ENCODE assay signal across 1 cellular context in the genomic region with DNA sequence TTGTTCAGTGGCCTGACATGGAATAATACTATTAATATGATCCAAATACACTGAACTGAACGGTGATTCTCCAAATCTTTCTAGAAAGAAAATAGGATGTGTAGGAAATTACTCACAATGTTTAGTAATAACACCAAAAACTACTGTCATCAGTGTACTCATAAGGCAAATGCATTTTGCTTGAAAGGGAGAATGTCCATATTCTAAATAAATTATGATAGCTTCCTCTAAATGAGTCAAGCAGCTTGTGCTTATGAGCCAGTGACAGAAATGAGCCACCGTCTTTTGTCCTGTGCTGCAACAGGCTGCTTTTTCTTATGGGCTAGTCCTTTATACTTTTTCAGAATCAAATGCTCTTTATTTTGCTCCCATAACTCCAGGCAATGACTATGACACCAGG.
TF ChIP-seq lines count a peak whose summit lies in the region.

No MANE protein-coding gene starts in this region.

TF ChIP-seq in GM12878, 131 proteins besides CTCF, POLR2A, EP300 and RAD21 (continued from another document):
- TF ChIP-seq, protein P1, sequence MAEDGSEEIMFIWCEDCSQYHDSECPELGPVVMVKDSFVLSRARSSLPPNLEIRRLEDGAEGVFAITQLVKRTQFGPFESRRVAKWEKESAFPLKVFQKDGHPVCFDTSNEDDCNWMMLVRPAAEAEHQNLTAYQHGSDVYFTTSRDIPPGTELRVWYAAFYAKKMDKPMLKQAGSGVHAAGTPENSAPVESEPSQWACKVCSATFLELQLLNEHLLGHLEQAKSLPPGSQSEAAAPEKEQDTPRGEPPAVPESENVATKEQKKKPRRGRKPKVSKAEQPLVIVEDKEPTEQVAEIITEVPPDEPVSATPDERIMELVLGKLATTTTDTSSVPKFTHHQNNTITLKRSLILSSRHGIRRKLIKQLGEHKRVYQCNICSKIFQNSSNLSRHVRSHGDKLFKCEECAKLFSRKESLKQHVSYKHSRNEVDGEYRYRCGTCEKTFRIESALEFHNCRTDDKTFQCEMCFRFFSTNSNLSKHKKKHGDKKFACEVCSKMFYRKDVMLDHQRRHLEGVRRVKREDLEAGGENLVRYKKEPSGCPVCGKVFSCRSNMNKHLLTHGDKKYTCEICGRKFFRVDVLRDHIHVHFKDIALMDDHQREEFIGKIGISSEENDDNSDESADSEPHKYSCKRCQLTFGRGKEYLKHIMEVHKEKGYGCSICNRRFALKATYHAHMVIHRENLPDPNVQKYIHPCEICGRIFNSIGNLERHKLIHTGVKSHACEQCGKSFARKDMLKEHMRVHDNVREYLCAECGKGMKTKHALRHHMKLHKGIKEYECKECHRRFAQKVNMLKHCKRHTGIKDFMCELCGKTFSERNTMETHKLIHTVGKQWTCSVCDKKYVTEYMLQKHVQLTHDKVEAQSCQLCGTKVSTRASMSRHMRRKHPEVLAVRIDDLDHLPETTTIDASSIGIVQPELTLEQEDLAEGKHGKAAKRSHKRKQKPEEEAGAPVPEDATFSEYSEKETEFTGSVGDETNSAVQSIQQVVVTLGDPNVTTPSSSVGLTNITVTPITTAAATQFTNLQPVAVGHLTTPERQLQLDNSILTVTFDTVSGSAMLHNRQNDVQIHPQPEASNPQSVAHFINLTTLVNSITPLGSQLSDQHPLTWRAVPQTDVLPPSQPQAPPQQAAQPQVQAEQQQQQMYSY (CRISPR knock-in tag; IDR thresholded peaks at IDR 0.05): no peak
- TF ChIP-seq JUNB (IDR thresholded peaks at IDR 0.05) (no peak), MYC (IDR thresholded peaks at IDR 0.05; ENCODE audit: insufficient read depth, insufficient read length, insufficient replicate concordance, low read length, severe bottlenecking) (no peak), PAX5 (IDR thresholded peaks at IDR 0.05; ENCODE audit: borderline replicate concordance, low read depth, low read length) (no peak), SUZ12 (IDR thresholded peaks at IDR 0.05; ENCODE audit: unreplicated experiment) (no peak), MTA2 (IDR thresholded peaks at IDR 0.05; ENCODE audit: low read depth) (no peak), RBBP5 (conservative IDR thresholded peaks at IDR 0.05) (no peak), WRNIP1 (IDR thresholded peaks at IDR 0.05; ENCODE audit: borderline replicate concordance, low read depth, low read length) (no peak), SMC3 (IDR thresholded peaks at IDR 0.05; ENCODE audit: borderline replicate concordance, low read length) (no peak), YY1 (IDR thresholded peaks at IDR 0.05; ENCODE audit: low read depth, low read length) (no peak)
- TF ChIP-seq, protein P2, sequence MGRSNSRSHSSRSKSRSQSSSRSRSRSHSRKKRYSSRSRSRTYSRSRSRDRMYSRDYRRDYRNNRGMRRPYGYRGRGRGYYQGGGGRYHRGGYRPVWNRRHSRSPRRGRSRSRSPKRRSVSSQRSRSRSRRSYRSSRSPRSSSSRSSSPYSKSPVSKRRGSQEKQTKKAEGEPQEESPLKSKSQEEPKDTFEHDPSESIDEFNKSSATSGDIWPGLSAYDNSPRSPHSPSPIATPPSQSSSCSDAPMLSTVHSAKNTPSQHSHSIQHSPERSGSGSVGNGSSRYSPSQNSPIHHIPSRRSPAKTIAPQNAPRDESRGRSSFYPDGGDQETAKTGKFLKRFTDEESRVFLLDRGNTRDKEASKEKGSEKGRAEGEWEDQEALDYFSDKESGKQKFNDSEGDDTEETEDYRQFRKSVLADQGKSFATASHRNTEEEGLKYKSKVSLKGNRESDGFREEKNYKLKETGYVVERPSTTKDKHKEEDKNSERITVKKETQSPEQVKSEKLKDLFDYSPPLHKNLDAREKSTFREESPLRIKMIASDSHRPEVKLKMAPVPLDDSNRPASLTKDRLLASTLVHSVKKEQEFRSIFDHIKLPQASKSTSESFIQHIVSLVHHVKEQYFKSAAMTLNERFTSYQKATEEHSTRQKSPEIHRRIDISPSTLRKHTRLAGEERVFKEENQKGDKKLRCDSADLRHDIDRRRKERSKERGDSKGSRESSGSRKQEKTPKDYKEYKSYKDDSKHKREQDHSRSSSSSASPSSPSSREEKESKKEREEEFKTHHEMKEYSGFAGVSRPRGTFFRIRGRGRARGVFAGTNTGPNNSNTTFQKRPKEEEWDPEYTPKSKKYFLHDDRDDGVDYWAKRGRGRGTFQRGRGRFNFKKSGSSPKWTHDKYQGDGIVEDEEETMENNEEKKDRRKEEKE (IDR thresholded peaks at IDR 0.05): no peak
- TF ChIP-seq, protein P3, sequence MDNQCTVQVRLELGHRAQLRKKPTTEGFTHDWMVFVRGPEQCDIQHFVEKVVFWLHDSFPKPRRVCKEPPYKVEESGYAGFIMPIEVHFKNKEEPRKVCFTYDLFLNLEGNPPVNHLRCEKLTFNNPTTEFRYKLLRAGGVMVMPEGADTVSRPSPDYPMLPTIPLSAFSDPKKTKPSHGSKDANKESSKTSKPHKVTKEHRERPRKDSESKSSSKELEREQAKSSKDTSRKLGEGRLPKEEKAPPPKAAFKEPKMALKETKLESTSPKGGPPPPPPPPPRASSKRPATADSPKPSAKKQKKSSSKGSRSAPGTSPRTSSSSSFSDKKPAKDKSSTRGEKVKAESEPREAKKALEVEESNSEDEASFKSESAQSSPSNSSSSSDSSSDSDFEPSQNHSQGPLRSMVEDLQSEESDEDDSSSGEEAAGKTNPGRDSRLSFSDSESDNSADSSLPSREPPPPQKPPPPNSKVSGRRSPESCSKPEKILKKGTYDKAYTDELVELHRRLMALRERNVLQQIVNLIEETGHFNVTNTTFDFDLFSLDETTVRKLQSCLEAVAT (IDR thresholded peaks at IDR 0.05): no peak
- TF ChIP-seq, protein P4, sequence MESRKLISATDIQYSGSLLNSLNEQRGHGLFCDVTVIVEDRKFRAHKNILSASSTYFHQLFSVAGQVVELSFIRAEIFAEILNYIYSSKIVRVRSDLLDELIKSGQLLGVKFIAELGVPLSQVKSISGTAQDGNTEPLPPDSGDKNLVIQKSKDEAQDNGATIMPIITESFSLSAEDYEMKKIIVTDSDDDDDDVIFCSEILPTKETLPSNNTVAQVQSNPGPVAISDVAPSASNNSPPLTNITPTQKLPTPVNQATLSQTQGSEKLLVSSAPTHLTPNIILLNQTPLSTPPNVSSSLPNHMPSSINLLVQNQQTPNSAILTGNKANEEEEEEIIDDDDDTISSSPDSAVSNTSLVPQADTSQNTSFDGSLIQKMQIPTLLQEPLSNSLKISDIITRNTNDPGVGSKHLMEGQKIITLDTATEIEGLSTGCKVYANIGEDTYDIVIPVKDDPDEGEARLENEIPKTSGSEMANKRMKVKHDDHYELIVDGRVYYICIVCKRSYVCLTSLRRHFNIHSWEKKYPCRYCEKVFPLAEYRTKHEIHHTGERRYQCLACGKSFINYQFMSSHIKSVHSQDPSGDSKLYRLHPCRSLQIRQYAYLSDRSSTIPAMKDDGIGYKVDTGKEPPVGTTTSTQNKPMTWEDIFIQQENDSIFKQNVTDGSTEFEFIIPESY (IDR thresholded peaks at IDR 0.05): no peak
- TF ChIP-seq, protein P5, sequence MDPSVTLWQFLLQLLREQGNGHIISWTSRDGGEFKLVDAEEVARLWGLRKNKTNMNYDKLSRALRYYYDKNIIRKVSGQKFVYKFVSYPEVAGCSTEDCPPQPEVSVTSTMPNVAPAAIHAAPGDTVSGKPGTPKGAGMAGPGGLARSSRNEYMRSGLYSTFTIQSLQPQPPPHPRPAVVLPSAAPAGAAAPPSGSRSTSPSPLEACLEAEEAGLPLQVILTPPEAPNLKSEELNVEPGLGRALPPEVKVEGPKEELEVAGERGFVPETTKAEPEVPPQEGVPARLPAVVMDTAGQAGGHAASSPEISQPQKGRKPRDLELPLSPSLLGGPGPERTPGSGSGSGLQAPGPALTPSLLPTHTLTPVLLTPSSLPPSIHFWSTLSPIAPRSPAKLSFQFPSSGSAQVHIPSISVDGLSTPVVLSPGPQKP (IDR thresholded peaks at IDR 0.05; ENCODE audit: low read depth, low read length): no peak
